17 cellular contexts compared by ENCODE assay signal in the genomic region with DNA sequence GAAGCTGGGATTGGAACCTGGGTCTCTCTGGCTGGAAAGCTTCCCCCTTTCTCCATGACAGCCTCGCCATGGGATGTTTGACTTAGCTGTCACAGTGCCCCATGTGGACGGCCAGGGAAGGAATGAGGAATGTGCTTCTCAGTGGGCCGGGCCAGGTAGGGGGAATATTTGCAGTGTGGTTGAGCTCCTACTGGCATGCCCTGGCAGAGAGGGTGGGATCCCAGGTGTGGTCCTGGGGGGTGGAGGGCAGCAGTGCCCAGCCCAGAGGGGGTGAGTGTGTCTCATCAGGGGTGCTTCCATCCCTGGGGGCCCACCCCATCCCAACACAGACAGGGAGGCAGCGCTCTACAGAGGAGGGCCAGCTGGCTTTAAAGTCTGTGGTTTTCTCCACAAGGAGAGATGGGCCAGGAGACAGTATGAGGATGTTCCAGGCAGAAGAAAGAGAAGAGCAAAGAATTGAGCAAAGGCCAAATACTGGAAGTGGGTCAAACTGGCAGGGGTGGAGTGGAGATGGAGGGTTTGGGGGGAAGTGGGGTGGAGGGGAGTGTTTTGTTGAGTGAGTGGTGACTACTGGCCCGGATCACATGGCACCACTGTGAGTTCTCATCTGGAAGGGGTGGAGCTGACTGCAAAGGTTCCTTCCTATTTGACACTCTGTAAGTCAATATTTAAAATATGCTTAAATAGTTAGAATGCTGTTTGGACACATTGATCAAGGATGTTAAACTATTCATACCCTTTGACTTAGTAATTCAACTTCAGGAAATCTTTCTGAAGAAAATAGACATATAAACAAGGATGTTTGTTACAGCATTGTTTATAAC.
DNase-seq lines count a peak whose midpoint lies in the region; ATAC-seq and TF ChIP-seq lines count a peak whose summit lies in the region.
"Had no signal": no experiment of that assay in that cellular context is flagged by ENCODE, and none has a peak within 500 bp of the region (broad histone marks: within the 10 kb centered on the region; RNA-seq: fewer than 3 reads in every experiment).

No MANE protein-coding gene starts in this region.

- no peaks in the 10 kb centered on the region for H3K36me3 Mint-ChIP-seq in neural progenitor cell
- H3K36me3 Mint-ChIP-seq: CD14-positive monocyte; immature natural killer cell; stimulated activated memory B cell treated with anti-CD40 and anti-IgM and Interleukin-4, amounts not matched to agents 10 μg/mL and 1 μg/mL and 100 μg/mL, for 72 hours had no signal

- H3K4me1 ChIP-seq in neural progenitor cell: peaks cover 60% of the 10 kb centered on the region
- H3K4me1 ChIP-seq in tibial artery: no peaks in the 10 kb centered on the region
- H3K4me1 ChIP-seq: foreskin keratinocyte, uterus had no signal

- no peaks in the 10 kb centered on the region for H3K79me2 ChIP-seq in neural progenitor cell (ENCODE audit: low read depth)

- H3K27me3 ChIP-seq in neural progenitor cell (no peaks in the 10 kb centered on the region), MG63 (no peaks in the 10 kb centered on the region), tibial artery (peaks cover 0 to 13% of the 10 kb centered on the region in 2 donors)
- H3K27me3 ChIP-seq: foreskin keratinocyte, uterus had no signal

- peak overlapping the region; percentile 46 for H3K4me3 Mint-ChIP-seq in neural progenitor cell
- H3K4me3 Mint-ChIP-seq: CD14-positive monocyte; immature natural killer cell; stimulated activated memory B cell treated with anti-CD40 and anti-IgM and Interleukin-4, amounts not matched to agents 10 μg/mL and 1 μg/mL and 100 μg/mL, for 72 hours had no signal

- no peaks in the 10 kb centered on the region for H3K36me3 ChIP-seq in neural progenitor cell
- no peaks in the 10 kb centered on the region for H3K36me3 ChIP-seq in MG63
- H3K36me3 ChIP-seq in tibial artery: no peaks in the 10 kb centered on the region
- H3K36me3 ChIP-seq: uterus had no signal

- peaks cover 80% of the 10 kb centered on the region for H3K4me1 Mint-ChIP-seq in neural progenitor cell
- H3K4me1 Mint-ChIP-seq: immature natural killer cell; stimulated activated memory B cell treated with anti-CD40 and anti-IgM and Interleukin-4, amounts not matched to agents 10 μg/mL and 1 μg/mL and 100 μg/mL, for 72 hours had no signal

- H3K4me3 ChIP-seq in epithelial cell of proximal tubule (ENCODE audit: low read depth, low read length): no peak overlapping the region
- no peak overlapping the region for H3K4me3 ChIP-seq in neural progenitor cell
- no peak overlapping the region for H3K4me3 ChIP-seq in MG63
- H3K4me3 ChIP-seq in tibial artery: no peak overlapping the region
- H3K4me3 ChIP-seq: uterus had no signal

- intact Hi-C loops in tibial artery (cut with DNase I; ENCODE audit: low total_unique reads): no loop called here

- H3K9ac ChIP-seq in neural progenitor cell: no peak overlapping the region

- TF ChIP-seq CTCF in epithelial cell of proximal tubule (conservative IDR thresholded peaks at IDR 0.05; ENCODE audit: low read depth, low read length) (peak; percentile 21), neural progenitor cell (IDR thresholded peaks at IDR 0.05) (peak; percentile 62), tibial artery (IDR thresholded peaks at IDR 0.05) (no peak)

- H4K20me1 ChIP-seq in neural progenitor cell (ENCODE audit: low read depth): peaks cover 15% of the 10 kb centered on the region

- H3K27me3 Mint-ChIP-seq in neural progenitor cell (ENCODE audit: insufficient read depth, low read depth): peaks cover 31% of the 10 kb centered on the region

- no peak overlapping the region for H2AFZ ChIP-seq in neural progenitor cell (replicated peaks)

- no peak for ATAC-seq in GM18868 (IDR thresholded peaks at IDR 0.05; ENCODE audit: unreplicated experiment)
- ATAC-seq: foreskin keratinocyte; stimulated activated memory B cell treated with anti-CD40 and anti-IgM and Interleukin-4, amounts not matched to agents 10 μg/mL and 1 μg/mL and 100 μg/mL, for 72 hours had no signal

- peak; percentile 48 for DNase-seq in Daoy (ENCODE audit: low read depth)
- DNase-seq in HuH-7.5 (ENCODE audit: low spot score): peak; percentile 58
- no peak for DNase-seq in epithelial cell of proximal tubule (ENCODE audit: low read depth)
- peak; percentile 65 for DNase-seq in neural progenitor cell (ENCODE audit: low spot score)
- DNase-seq in DMS79 (lab: John Stamatoyannopoulos, UW): no peak
- DNase-seq in MG63: no peak
- no peak for DNase-seq in tibial artery
- DNase-seq: activated T-cell treated with anti-CD3 and anti-CD28 coated beads, Interleukin-2, amount 50 U/mL, for 48 hours; caudate nucleus; foreskin keratinocyte; immature natural killer cell; NCI-H2171 treated with DMSO at 0.1 percent for 48 hours; SIG-M5; uterus had no signal

- peaks cover 42% of the 10 kb centered on the region for H3F3A ChIP-seq in neural progenitor cell (ENCODE audit: low read depth)

- H3K9me3 Mint-ChIP-seq in neural progenitor cell: no peaks in the 10 kb centered on the region
- H3K9me3 Mint-ChIP-seq: CD14-positive monocyte; immature natural killer cell; stimulated activated memory B cell treated with anti-CD40 and anti-IgM and Interleukin-4, amounts not matched to agents 10 μg/mL and 1 μg/mL and 100 μg/mL, for 72 hours had no signal

- no peak overlapping the region for H3K27ac ChIP-seq in neural progenitor cell
- H3K27ac ChIP-seq in tibial artery: no peak overlapping the region
- H3K27ac ChIP-seq: foreskin keratinocyte, uterus had no signal

- H3K9me3 ChIP-seq in neural progenitor cell (ENCODE audit: low read depth) (no peaks in the 10 kb centered on the region), MG63 (no peaks in the 10 kb centered on the region), tibial artery (no peaks in the 10 kb centered on the region)
- H3K9me3 ChIP-seq: uterus had no signal

- no peak overlapping the region for H3K4me2 ChIP-seq in neural progenitor cell

- H3K27ac Mint-ChIP-seq in neural progenitor cell: no peak overlapping the region
- H3K27ac Mint-ChIP-seq: CD14-positive monocyte; immature natural killer cell; stimulated activated memory B cell treated with anti-CD40 and anti-IgM and Interleukin-4, amounts not matched to agents 10 μg/mL and 1 μg/mL and 100 μg/mL, for 72 hours had no signal

Comparison
In these comparisons a context has a peak if more than half of its experiments do, and no peak if none do; other contexts are left out.
1. DNase-seq: peak in Daoy (single experiment), HuH-7.5 (single experiment) and neural progenitor cell (single experiment); none in epithelial cell of proximal tubule (single experiment), DMS79 (single experiment), MG63 (single experiment) and tibial artery (0 of 2).
2. CTCF ChIP-seq: peak in epithelial cell of proximal tubule (single experiment) and neural progenitor cell (single experiment); none in tibial artery (0 of 2).